Comparison of ENCODE assay signal across 26 cellular contexts in genomic region chr9:137511758-137512463, GRCh38.
"Had no signal": no experiment of that assay in that cellular context is flagged by ENCODE, and none has a peak within 500 bp of the region (broad histone marks: within the 10 kb centered on the region; RNA-seq: fewer than 3 reads in every experiment).

No MANE protein-coding gene starts in this region.

- H3K27me3 ChIP-seq: adrenal gland, ascending aorta, brain microvascular endothelial cell, foreskin keratinocyte, ovary, testis, vagina had no signal

- H3K36me3 ChIP-seq: adrenal gland, brain microvascular endothelial cell, ovary, vagina had no signal

- H3K9me3 ChIP-seq: adrenal gland, ascending aorta, ovary, testis, vagina had no signal

- H3K4me1 ChIP-seq: adrenal gland, ascending aorta, foreskin keratinocyte, testis, vagina had no signal

- H3K27ac ChIP-seq: ascending aorta, brain microvascular endothelial cell, foreskin keratinocyte, ovary, testis, vagina had no signal

- H3K4me3 ChIP-seq: adrenal gland, ascending aorta, ovary, smooth muscle cell, testis, vagina had no signal

- ATAC-seq: activated T-cell treated with anti-CD3 and anti-CD28 coated beads, Interleukin-2, amount 50 U/mL, for 4 hours; foreskin keratinocyte; left ventricle myocardium superior; right cardiac atrium; stimulated activated naive B cell treated with anti-CD40 and anti-IgM and Interleukin-4, amounts not matched to agents 10 μg/mL and 1 μg/mL and 100 μg/mL, for 72 hours; WTC11 had no signal

- H3K4me2 ChIP-seq: smooth muscle cell had no signal

- DNase-seq: activated CD8-positive, alpha-beta memory T cell treated with anti-CD3 and anti-CD28 coated beads for 24 hours; activated CD8-positive, alpha-beta memory T cell treated with anti-CD3 and anti-CD28 coated beads, Interleukin-2, amount 50 U/mL, for 48 hours; activated naive CD4-positive, alpha-beta T cell; activated T-cell treated with anti-CD3 and anti-CD28 coated beads, Interleukin-2, amount 50 U/mL, for 4 hours; brain microvascular endothelial cell; caudate nucleus; effector CD4-positive, alpha-beta T cell; erythroblast; foreskin keratinocyte; glutamatergic neuron; hippocampal formation; left ventricle myocardium superior; ovary; right cardiac atrium; stimulated activated CD4-positive, alpha-beta T cell treated with anti-CD3 and anti-CD28 coated beads, Interleukin-2, amount 100 ng/mL, for 48 hours; stimulated activated CD8-positive, alpha-beta memory T cell treated with anti-CD3 and anti-CD28 coated beads, Interleukin-4, amount 100 ng/mL, for 48 hours; stimulated activated naive B cell treated with anti-CD40 and anti-IgM and Interleukin-4, amounts not matched to agents 10 μg/mL and 1 μg/mL and 100 μg/mL, for 72 hours; T-helper 1 cell; T-helper 9 cell; testis; trophoblast cell had no signal
